Comparison of ENCODE assay signal across 12 cellular contexts in the genomic region with DNA sequence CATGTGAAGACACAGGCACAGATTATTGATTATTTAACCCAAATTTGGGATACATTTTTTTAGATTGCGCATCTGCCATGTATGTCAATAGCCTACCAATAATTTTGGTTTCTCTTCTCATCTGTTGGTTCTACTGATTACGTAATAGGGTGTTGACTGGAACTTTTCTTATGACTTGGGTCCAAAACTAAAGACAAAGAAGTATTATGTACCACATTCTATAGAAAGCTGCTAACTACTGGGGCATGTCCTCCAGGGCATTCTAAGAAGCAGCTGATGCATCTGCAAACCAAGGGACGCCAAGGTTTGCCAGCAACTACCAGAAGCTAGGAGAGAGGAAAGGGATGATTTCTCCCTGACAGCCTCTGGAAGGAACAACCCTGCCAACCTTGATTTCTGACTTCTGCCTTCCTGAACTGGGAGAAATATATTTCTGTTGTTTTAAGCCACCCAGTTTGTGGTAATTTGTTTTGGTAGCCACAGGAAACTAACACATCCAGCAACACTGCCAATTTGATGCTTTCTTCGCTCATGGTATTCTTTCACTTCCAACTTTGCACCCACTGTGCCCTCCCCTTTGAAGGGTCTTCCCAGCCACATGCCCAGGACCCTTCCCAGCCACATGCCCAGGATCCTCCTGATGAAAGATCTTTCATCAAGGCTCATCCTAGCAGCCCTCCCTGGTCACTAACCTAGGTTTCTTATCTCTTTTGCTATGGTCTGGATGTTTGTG. TPM values are rescaled to one million over a fixed set of nuclear protein-coding genes. Genes with fewer than 3 reads are reported as not detected.
DNase-seq lines count a peak whose midpoint lies in the region; ATAC-seq and TF ChIP-seq lines count a peak whose summit lies in the region.
"Had no signal": no experiment of that assay in that cellular context is flagged by ENCODE, and none has a peak within 500 bp of the region (broad histone marks: within the 10 kb centered on the region; RNA-seq: fewer than 3 reads in every experiment).

No MANE protein-coding gene starts in this region.

- H3K9me3 ChIP-seq in tibial artery = no peaks in the 10 kb centered on the region

- intact Hi-C loops in tibial artery (cut with DNase I; ENCODE audit: low total_unique reads) = no loop called here
- intact Hi-C loops in activated naive CD4-positive, alpha-beta T cell treated with anti-CD3 and anti-CD28 coated beads for 36 hours (cut with micrococcal nuclease) = no loop called here
- intact Hi-C loops in cardiac septum (cut with DNase I) = no loop called here

- H3K4me1 Mint-ChIP-seq in naive B cell = peaks cover 43 to 53% (median 48%) of the 10 kb centered on the region in 3 donors
- H3K4me1 Mint-ChIP-seq in activated naive CD4-positive, alpha-beta T cell treated with anti-CD3 and anti-CD28 coated beads for 36 hours (ENCODE audit: low read depth) = peaks cover 25% of the 10 kb centered on the region

- TF ChIP-seq CTCF in tibial artery (IDR thresholded peaks at IDR 0.05) = no peak

- H3K4me3 Mint-ChIP-seq in naive B cell = peak overlapping the region in 6 of 8 donors; percentile 17 to 89 (median 66)
- no peak overlapping the region for H3K4me3 Mint-ChIP-seq in activated naive CD4-positive, alpha-beta T cell treated with anti-CD3 and anti-CD28 coated beads for 36 hours

- ATAC-seq in GM18868 (IDR thresholded peaks at IDR 0.05; ENCODE audit: unreplicated experiment) (peak; percentile 50), GM21576 (IDR thresholded peaks at IDR 0.05; ENCODE audit: unreplicated experiment) (peak; percentile 47), HG03521 (IDR thresholded peaks at IDR 0.05; ENCODE audit: unreplicated experiment) (peak; percentile 61), naive B cell (ENCODE audit: low read depth in 2 of 2) (no peak)
- ATAC-seq: SK-N-SH treated with all-trans-retinoic acid at 6 μM for 48 hours had no signal

- H3K27me3 Mint-ChIP-seq in naive B cell = no peaks in the 10 kb centered on the region
- no peaks in the 10 kb centered on the region for H3K27me3 Mint-ChIP-seq in activated naive CD4-positive, alpha-beta T cell treated with anti-CD3 and anti-CD28 coated beads for 36 hours (ENCODE audit: low read depth)

- CTCF ChIA-PET in activated naive CD4-positive, alpha-beta T cell treated with anti-CD3 and anti-CD28 coated beads for 36 hours (lab: Charles Lee) = interaction anchor here (0.6 to 2.1 kb wide), 3 partner anchors 38 to 464 kb away, joined by 3 to 5 read pairs (median 3); a partner anchor contains a TSS

- H3K27ac Mint-ChIP-seq in naive B cell = peak overlapping the region; percentile 69 to 98 (median 91)
- no peak overlapping the region for H3K27ac Mint-ChIP-seq in activated naive CD4-positive, alpha-beta T cell treated with anti-CD3 and anti-CD28 coated beads for 36 hours

- no peak overlapping the region for H3K27ac ChIP-seq in tibial artery

- no peaks in the 10 kb centered on the region for H3K27me3 ChIP-seq in tibial artery

- no peaks in the 10 kb centered on the region for H3K4me1 ChIP-seq in tibial artery

- DNase-seq in naive B cell (no peak), tibial artery (no peak), cardiac septum (ENCODE audit: low spot score) (no peak)
- DNase-seq in activated naive CD4-positive, alpha-beta T cell treated with anti-CD3 and anti-CD28 coated beads for 36 hours = no peak
- DNase-seq: retina had no signal

- H3K9me3 Mint-ChIP-seq in naive B cell = peaks cover 3 to 22% (median 10%) of the 10 kb centered on the region in 7 donors
- H3K9me3 Mint-ChIP-seq in activated naive CD4-positive, alpha-beta T cell treated with anti-CD3 and anti-CD28 coated beads for 36 hours = peaks cover 4% of the 10 kb centered on the region

- H3K36me3 Mint-ChIP-seq in naive B cell = peaks cover 24 to 33% of the 10 kb centered on the region in 2 donors
- H3K36me3 Mint-ChIP-seq in activated naive CD4-positive, alpha-beta T cell treated with anti-CD3 and anti-CD28 coated beads for 36 hours (ENCODE audit: low read depth) = peaks cover 4% of the 10 kb centered on the region

- no peaks in the 10 kb centered on the region for H3K36me3 ChIP-seq in tibial artery

- no peak overlapping the region for H3K4me3 ChIP-seq in tibial artery
- H3K4me3 ChIP-seq: lung had no signal

RNA-seq across cellular contexts. Expression of a gene that starts 15.9 kb away (rescaled TPM):
- 10 to 100 TPM; 30.2 to 53.9 (median 35.7) TPM for polyA plus RNA-seq in naive B cell (ENCODE audit: low read depth in 6 of 6)
- 1 to 10 TPM; 4.0 to 4.2 TPM for total RNA-seq in activated naive CD4-positive, alpha-beta T cell treated with anti-CD3 and anti-CD28 coated beads for 36 hours
- 4.9 TPM for total RNA-seq in cardiac septum

RNA-seq across cellular contexts. Expression of a gene that starts 36.1 kb away (rescaled TPM):
- polyA plus RNA-seq in naive B cell (ENCODE audit: low read depth in 6 of 6) = 1 to 10 TPM; 4.0 to 7.9 (median 6.2) TPM
- total RNA-seq in activated naive CD4-positive, alpha-beta T cell treated with anti-CD3 and anti-CD28 coated beads for 36 hours = 1 to 10 TPM; 3.6 TPM
- 1.2 TPM for total RNA-seq in cardiac septum

RNA-seq across cellular contexts. Expression of a gene that starts 37.7 kb away (rescaled TPM):
- polyA plus RNA-seq in naive B cell (ENCODE audit: low read depth in 6 of 6) = 100 to 1,000 TPM in 5 of 6 donors, 10 to 100 TPM in 1; 87.3 to 180 (median 116) TPM
- total RNA-seq in activated naive CD4-positive, alpha-beta T cell treated with anti-CD3 and anti-CD28 coated beads for 36 hours = under 1 TPM; 0.12 to 0.17 TPM
- total RNA-seq in cardiac septum = 0.22 TPM
- total RNA-seq: bronchial epithelial cell, fibroblast of villous mesenchyme had no signal

RNA-seq across cellular contexts. Expression of a gene that starts 47.1 kb away (rescaled TPM):
- polyA plus RNA-seq in naive B cell (ENCODE audit: low read depth in 6 of 6) = under 1 TPM in 2 of 6 donors, not detected in 4; 0.16 to 0.43 TPM
- under 1 TPM; 0.24 to 0.81 TPM for total RNA-seq in activated naive CD4-positive, alpha-beta T cell treated with anti-CD3 and anti-CD28 coated beads for 36 hours
- 26.1 TPM for total RNA-seq in cardiac septum

Comparison
In these comparisons a context has a peak if more than half of its experiments do, and no peak if none do; other contexts are left out.
1. ATAC-seq: peak in GM18868 (single experiment), GM21576 (single experiment) and HG03521 (single experiment); none in naive B cell (0 of 2).